1 cellular context compared by ENCODE assay signal in genomic region chr6:36598326-36598725, GRCh38.
TF ChIP-seq lines count a peak whose summit lies in the region.

No MANE protein-coding gene starts in this region.

TF ChIP-seq in WTC11, 78 proteins besides CTCF, POLR2A, EP300 and RAD21 (continued from another document):
- TF ChIP-seq STAT6 (CRISPR knock-in tag; conservative IDR thresholded peaks at IDR 0.05; ENCODE audit: low read depth) (no peak), MYBL2 (CRISPR knock-in tag; IDR thresholded peaks at IDR 0.05) (no peak), HMGA2 (CRISPR knock-in tag; IDR thresholded peaks at IDR 0.05) (no peak), GABPB1 (CRISPR knock-in tag; IDR thresholded peaks at IDR 0.05) (no peak), ZNF219 (CRISPR knock-in tag; IDR thresholded peaks at IDR 0.05; ENCODE audit: borderline replicate concordance) (no peak), ZNF232 (CRISPR knock-in tag; IDR thresholded peaks at IDR 0.05) (no peak), OVOL2 (CRISPR knock-in tag; IDR thresholded peaks at IDR 0.05; ENCODE audit: borderline replicate concordance) (no peak), RELA (CRISPR knock-in tag; IDR thresholded peaks at IDR 0.05; ENCODE audit: borderline replicate concordance) (no peak)
- TF ChIP-seq, protein P1, sequence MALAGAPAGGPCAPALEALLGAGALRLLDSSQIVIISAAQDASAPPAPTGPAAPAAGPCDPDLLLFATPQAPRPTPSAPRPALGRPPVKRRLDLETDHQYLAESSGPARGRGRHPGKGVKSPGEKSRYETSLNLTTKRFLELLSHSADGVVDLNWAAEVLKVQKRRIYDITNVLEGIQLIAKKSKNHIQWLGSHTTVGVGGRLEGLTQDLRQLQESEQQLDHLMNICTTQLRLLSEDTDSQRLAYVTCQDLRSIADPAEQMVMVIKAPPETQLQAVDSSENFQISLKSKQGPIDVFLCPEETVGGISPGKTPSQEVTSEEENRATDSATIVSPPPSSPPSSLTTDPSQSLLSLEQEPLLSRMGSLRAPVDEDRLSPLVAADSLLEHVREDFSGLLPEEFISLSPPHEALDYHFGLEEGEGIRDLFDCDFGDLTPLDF (CRISPR knock-in tag; IDR thresholded peaks at IDR 0.05): no peak
- TF ChIP-seq, protein P2, sequence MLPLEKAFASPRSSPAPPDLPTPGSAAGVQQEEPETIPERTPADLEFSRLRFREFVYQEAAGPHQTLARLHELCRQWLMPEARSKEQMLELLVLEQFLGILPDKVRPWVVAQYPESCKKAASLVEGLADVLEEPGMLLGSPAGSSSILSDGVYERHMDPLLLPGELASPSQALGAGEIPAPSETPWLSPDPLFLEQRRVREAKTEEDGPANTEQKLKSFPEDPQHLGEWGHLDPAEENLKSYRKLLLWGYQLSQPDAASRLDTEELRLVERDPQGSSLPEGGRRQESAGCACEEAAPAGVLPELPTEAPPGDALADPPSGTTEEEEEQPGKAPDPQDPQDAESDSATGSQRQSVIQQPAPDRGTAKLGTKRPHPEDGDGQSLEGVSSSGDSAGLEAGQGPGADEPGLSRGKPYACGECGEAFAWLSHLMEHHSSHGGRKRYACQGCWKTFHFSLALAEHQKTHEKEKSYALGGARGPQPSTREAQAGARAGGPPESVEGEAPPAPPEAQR (CRISPR knock-in tag; IDR thresholded peaks at IDR 0.05): no peak
- TF ChIP-seq, protein P3, sequence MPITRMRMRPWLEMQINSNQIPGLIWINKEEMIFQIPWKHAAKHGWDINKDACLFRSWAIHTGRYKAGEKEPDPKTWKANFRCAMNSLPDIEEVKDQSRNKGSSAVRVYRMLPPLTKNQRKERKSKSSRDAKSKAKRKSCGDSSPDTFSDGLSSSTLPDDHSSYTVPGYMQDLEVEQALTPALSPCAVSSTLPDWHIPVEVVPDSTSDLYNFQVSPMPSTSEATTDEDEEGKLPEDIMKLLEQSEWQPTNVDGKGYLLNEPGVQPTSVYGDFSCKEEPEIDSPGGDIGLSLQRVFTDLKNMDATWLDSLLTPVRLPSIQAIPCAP (CRISPR knock-in tag; IDR thresholded peaks at IDR 0.05): no peak
- TF ChIP-seq, protein P4, sequence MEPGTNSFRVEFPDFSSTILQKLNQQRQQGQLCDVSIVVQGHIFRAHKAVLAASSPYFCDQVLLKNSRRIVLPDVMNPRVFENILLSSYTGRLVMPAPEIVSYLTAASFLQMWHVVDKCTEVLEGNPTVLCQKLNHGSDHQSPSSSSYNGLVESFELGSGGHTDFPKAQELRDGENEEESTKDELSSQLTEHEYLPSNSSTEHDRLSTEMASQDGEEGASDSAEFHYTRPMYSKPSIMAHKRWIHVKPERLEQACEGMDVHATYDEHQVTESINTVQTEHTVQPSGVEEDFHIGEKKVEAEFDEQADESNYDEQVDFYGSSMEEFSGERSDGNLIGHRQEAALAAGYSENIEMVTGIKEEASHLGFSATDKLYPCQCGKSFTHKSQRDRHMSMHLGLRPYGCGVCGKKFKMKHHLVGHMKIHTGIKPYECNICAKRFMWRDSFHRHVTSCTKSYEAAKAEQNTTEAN (CRISPR knock-in tag; IDR thresholded peaks at IDR 0.05): no peak
